ENCODE assay signal across 22 cellular contexts in the genomic region with DNA sequence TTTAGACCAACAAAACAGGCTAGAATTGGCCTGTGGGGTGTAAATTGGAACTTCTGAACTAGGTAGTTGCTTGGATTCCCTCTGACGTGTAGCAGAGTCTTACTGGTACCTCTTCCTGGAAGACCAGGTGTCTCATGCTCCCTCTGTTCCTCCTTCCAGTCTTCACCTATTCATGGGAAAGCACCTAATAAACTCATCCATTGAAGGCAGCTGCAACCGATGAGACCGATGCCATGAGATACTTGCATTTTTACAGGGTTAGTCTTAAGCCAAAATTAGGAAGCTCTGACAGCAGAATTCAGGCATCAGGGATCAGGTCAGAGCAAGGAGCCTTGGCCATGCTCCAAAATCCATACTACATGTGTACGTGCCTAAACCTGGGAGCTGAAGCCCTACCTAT. TPM values are rescaled to one million over a fixed set of nuclear protein-coding genes. Genes with fewer than 3 reads are reported as not detected.
DNase-seq lines count a peak whose midpoint lies in the region; ATAC-seq, FAIRE-seq and TF ChIP-seq lines count a peak whose summit lies in the region.
"Had no signal": no experiment of that assay in that cellular context is flagged by ENCODE, and none has a peak within 500 bp of the region (broad histone marks: within the 10 kb centered on the region; RNA-seq: fewer than 3 reads in every experiment).

No MANE protein-coding gene starts in this region.

- no peak overlapping the region for H3K4me3 ChIP-seq in bronchial epithelial cell (ENCODE audit: low read depth, low read length)
- H3K4me3 ChIP-seq: GM12878, GM23338 had no signal

- H3K4me1 Mint-ChIP-seq in CD4-positive, alpha-beta T cell (ENCODE audit: low read depth): no peaks in the 10 kb centered on the region
- H3K4me1 Mint-ChIP-seq: GM23338, H9 had no signal

- no peak overlapping the region for H3K4me3 Mint-ChIP-seq in CD4-positive, alpha-beta T cell
- H3K4me3 Mint-ChIP-seq: CD8-positive, alpha-beta T cell; GM23338; H9 had no signal

- no peaks in the 10 kb centered on the region for H3K9me3 ChIP-seq in CD4-positive, alpha-beta T cell (ENCODE audit: control insufficient read depth, low read length)

- H3K27me3 ChIP-seq in bronchial epithelial cell (ENCODE audit: control insufficient read depth, insufficient read depth, low read length) (no peaks in the 10 kb centered on the region), foreskin keratinocyte (no peaks in the 10 kb centered on the region)
- H3K27me3 ChIP-seq in CD4-positive, alpha-beta T cell (ENCODE audit: control insufficient read depth, insufficient read depth, low read length): no peaks in the 10 kb centered on the region

- no peak for FAIRE-seq in bronchial epithelial cell (lab: Jason Lieb, UNC)
- FAIRE-seq: GM12878, GM19239 had no signal

- H3K9me3 Mint-ChIP-seq in CD4-positive, alpha-beta T cell: peaks cover 2% of the 10 kb centered on the region
- H3K9me3 Mint-ChIP-seq: CD8-positive, alpha-beta T cell; GM23338 had no signal

- no peak for TF ChIP-seq CTCF in bronchial epithelial cell (IDR thresholded peaks at IDR 0.05; ENCODE audit: insufficient read depth, low read length, severe bottlenecking)
- no peak for TF ChIP-seq CTCF in foreskin keratinocyte (conservative IDR thresholded peaks at IDR 0.05)
- no peak for TF ChIP-seq CTCF in CD4-positive, alpha-beta T cell (IDR thresholded peaks at IDR 0.05)

- H3K36me3 ChIP-seq in bronchial epithelial cell (ENCODE audit: control insufficient read depth, insufficient read depth, low read length): no peaks in the 10 kb centered on the region

- CTCF ChIA-PET in CD4-positive, alpha-beta T cell (lab: Charles Lee): no interaction called here

- no peak overlapping the region for H3K27ac Mint-ChIP-seq in CD4-positive, alpha-beta T cell
- H3K27ac Mint-ChIP-seq: CD8-positive, alpha-beta T cell; GM23338; H9 had no signal

- POLR2A ChIA-PET in CD4-positive, alpha-beta T cell (lab: Charles Lee): no interaction called here

- ATAC-seq in foreskin keratinocyte: peak; percentile 92
- ATAC-seq in CD4-positive, alpha-beta T cell (ENCODE audit: poor library complexity): no peak
- ATAC-seq: CD8-positive, alpha-beta T cell; GM12878; GM23338; HCT116 had no signal

- DNase-seq in bronchial epithelial cell (ENCODE audit: low read depth) (peak; percentile 88), epithelial cell of prostate (ENCODE audit: low read depth, low spot score) (peak; percentile 55), foreskin keratinocyte (peak; percentile 99), SHP77 (lab: John Stamatoyannopoulos, UW) (no peak), DMS153 treated with DMSO at 0.1 percent for 48 hours (lab: John Stamatoyannopoulos, UW; ENCODE audit: unreplicated experiment) (no peak)
- DNase-seq in CD4-positive, alpha-beta T cell: no peak
- DNase-seq: C1 segment of cervical spinal cord; Caco-2; CD8-positive, alpha-beta T cell; DMS153; DMS79; EL; GDM1; H9 had no signal

- intact Hi-C loops in CD4-positive, alpha-beta T cell (cut with DNase I, micrococcal nuclease): no loop called here

- no peaks in the 10 kb centered on the region for H3K36me3 Mint-ChIP-seq in CD4-positive, alpha-beta T cell (ENCODE audit: low read depth)
- H3K36me3 Mint-ChIP-seq: CD8-positive, alpha-beta T cell had no signal

- H3K4me1 ChIP-seq in foreskin keratinocyte: peaks cover 46% of the 10 kb centered on the region
- H3K4me1 ChIP-seq: Caco-2 had no signal

- H3K27me3 Mint-ChIP-seq in CD4-positive, alpha-beta T cell: peaks cover 28% of the 10 kb centered on the region

- peak overlapping the region; percentile 60 for H3K27ac ChIP-seq in epithelial cell of prostate
- H3K27ac ChIP-seq in foreskin keratinocyte: peak overlapping the region; percentile 95
- no peak overlapping the region for H3K27ac ChIP-seq in CD4-positive, alpha-beta T cell (ENCODE audit: low read depth, low read length)

RNA-seq across cellular contexts. Expression of a gene that starts 13.2 kb away (rescaled TPM):
- total RNA-seq in bronchial epithelial cell (0.26 and 0.51 TPM in 2 replicates), foreskin keratinocyte (54.8 and 114 TPM in 2 replicates)
- 16.6 and 28.2 TPM in 2 replicates for polyA plus RNA-seq in foreskin keratinocyte
- not detected for total RNA-seq in CD4-positive, alpha-beta T cell
- total RNA-seq: A172; A673; Caco-2; CD8-positive, alpha-beta T cell; GM12878; H4; H9 had no signal
- polyA plus RNA-seq: BJ had no signal

Comparison
In these comparisons a context has a peak if more than half of its experiments do, and no peak if none do; other contexts are left out.
1. DNase-seq: peak in bronchial epithelial cell (single experiment), epithelial cell of prostate (single experiment) and foreskin keratinocyte (2 of 2); none in CD4-positive, alpha-beta T cell (0 of 10), SHP77 (0 of 2) and DMS153 treated with DMSO at 0.1 percent for 48 hours (single experiment).
2. RNA of a gene that starts 13.2 kb away (total RNA-seq): 54.8 to 114 TPM in foreskin keratinocyte; 0.26 to 0.51 TPM in bronchial epithelial cell and not detected in CD4-positive, alpha-beta T cell; every median in the first group is over 10 times any median in the second.